Comparison of ENCODE assay signal across 15 cellular contexts in the genomic region with DNA sequence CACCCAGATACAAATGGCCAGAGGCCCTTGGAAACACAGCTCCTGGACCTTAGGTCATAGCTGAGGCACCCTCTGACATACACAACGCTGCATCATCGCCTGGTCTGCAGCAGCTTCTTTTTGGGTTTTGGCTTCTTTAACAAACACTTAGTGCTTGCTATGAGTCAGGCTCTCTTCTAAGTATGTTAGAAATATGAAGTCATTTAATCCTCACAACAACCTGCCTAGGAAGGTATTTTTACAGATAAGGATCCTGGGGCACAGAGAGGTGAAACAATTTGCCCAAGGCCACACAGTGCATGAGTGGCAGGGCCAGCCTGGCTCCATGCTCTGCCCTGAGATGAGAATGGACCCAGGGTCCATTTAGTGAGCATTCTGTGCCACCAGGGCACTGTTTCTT.
DNase-seq lines count a peak whose midpoint lies in the region; ATAC-seq and TF ChIP-seq lines count a peak whose summit lies in the region.
"Had no signal": no experiment of that assay in that cellular context is flagged by ENCODE, and none has a peak within 500 bp of the region (broad histone marks: within the 10 kb centered on the region; RNA-seq: fewer than 3 reads in every experiment).

No MANE protein-coding gene starts in this region.

- H3K27ac Mint-ChIP-seq in activated naive CD8-positive, alpha-beta T cell treated with anti-CD3 and anti-CD28 coated beads, Interleukin-2, amount 10 ng/mL, durations not matched to agents 7 days and 5 days, result no peak overlapping the region
- H3K27ac Mint-ChIP-seq in activated naive CD8-positive, alpha-beta T cell treated with anti-CD3 and anti-CD28 coated beads for 36 hours, result no peak overlapping the region
- H3K27ac Mint-ChIP-seq in effector memory CD8-positive, alpha-beta T cell, result no peak overlapping the region

- TF ChIP-seq CTCF in foreskin keratinocyte (conservative IDR thresholded peaks at IDR 0.05), result no peak

- peaks cover 9% of the 10 kb centered on the region for H3K4me1 Mint-ChIP-seq in activated naive CD8-positive, alpha-beta T cell treated with anti-CD3 and anti-CD28 coated beads, Interleukin-2, amount 10 ng/mL, durations not matched to agents 7 days and 5 days
- H3K4me1 Mint-ChIP-seq in activated naive CD8-positive, alpha-beta T cell treated with anti-CD3 and anti-CD28 coated beads for 36 hours, result peaks cover 11% of the 10 kb centered on the region
- peaks cover 5 to 7% of the 10 kb centered on the region in 2 donors for H3K4me1 Mint-ChIP-seq in effector memory CD8-positive, alpha-beta T cell (ENCODE audit: low read depth in 2 of 2)

- H3K27me3 ChIP-seq in foreskin keratinocyte, result no peaks in the 10 kb centered on the region
- H3K27me3 ChIP-seq: esophagus muscularis mucosa, spleen had no signal

- H3K36me3 Mint-ChIP-seq in activated naive CD8-positive, alpha-beta T cell treated with anti-CD3 and anti-CD28 coated beads, Interleukin-2, amount 10 ng/mL, durations not matched to agents 7 days and 5 days, result no peaks in the 10 kb centered on the region
- H3K36me3 Mint-ChIP-seq in activated naive CD8-positive, alpha-beta T cell treated with anti-CD3 and anti-CD28 coated beads for 36 hours, result no peaks in the 10 kb centered on the region
- H3K36me3 Mint-ChIP-seq in effector memory CD8-positive, alpha-beta T cell (ENCODE audit: insufficient read depth), result peaks cover 30% of the 10 kb centered on the region

- H3K4me3 Mint-ChIP-seq in activated naive CD8-positive, alpha-beta T cell treated with anti-CD3 and anti-CD28 coated beads, Interleukin-2, amount 10 ng/mL, durations not matched to agents 7 days and 5 days, result no peak overlapping the region
- H3K4me3 Mint-ChIP-seq in activated naive CD8-positive, alpha-beta T cell treated with anti-CD3 and anti-CD28 coated beads for 36 hours, result no peak overlapping the region
- H3K4me3 Mint-ChIP-seq in effector memory CD8-positive, alpha-beta T cell, result no peak overlapping the region

- POLR2A ChIA-PET in activated naive CD8-positive, alpha-beta T cell treated with anti-CD3 and anti-CD28 coated beads, Interleukin-2, amount 10 ng/mL, durations not matched to agents 7 days and 5 days (lab: Charles Lee), result no interaction called here

- peak; percentile 27 for ATAC-seq in activated naive CD8-positive, alpha-beta T cell treated with anti-CD3 and anti-CD28 coated beads, Interleukin-2, amount 10 ng/mL, durations not matched to agents 7 days and 5 days (ENCODE audit: low read depth)
- peak; percentile 47 for ATAC-seq in foreskin keratinocyte
- ATAC-seq in GM18517 (IDR thresholded peaks at IDR 0.05; ENCODE audit: unreplicated experiment), result no peak
- no peak for ATAC-seq in GM18867 (IDR thresholded peaks at IDR 0.05; ENCODE audit: unreplicated experiment)
- ATAC-seq in effector memory CD8-positive, alpha-beta T cell (replicated peaks), result no peak

- DNase-seq in activated naive CD8-positive, alpha-beta T cell treated with anti-CD3 and anti-CD28 coated beads, Interleukin-2, amount 10 ng/mL, durations not matched to agents 7 days and 5 days, result no peak
- DNase-seq in activated naive CD8-positive, alpha-beta T cell treated with anti-CD3 and anti-CD28 coated beads for 36 hours, result no peak
- peak; percentile 16 for DNase-seq in astrocyte of the hippocampus (ENCODE audit: low read depth, low spot score)
- DNase-seq in foreskin keratinocyte, result peak in 1 of 2 donors; percentile 62
- DNase-seq in effector memory CD8-positive, alpha-beta T cell, result no peak
- DNase-seq: ACHN; activated CD8-positive, alpha-beta memory T cell treated with anti-CD3 and anti-CD28 coated beads for 24 hours; Calu3; cerebellar nuclear complex; NK-92 treated with Interleukin-12 subunit alpha and Interleukin-12 subunit beta, amount 100 ng/mL, for 24 hours; spleen had no signal

- H3K27me3 Mint-ChIP-seq in activated naive CD8-positive, alpha-beta T cell treated with anti-CD3 and anti-CD28 coated beads, Interleukin-2, amount 10 ng/mL, durations not matched to agents 7 days and 5 days, result no peaks in the 10 kb centered on the region
- no peaks in the 10 kb centered on the region for H3K27me3 Mint-ChIP-seq in activated naive CD8-positive, alpha-beta T cell treated with anti-CD3 and anti-CD28 coated beads for 36 hours
- no peaks in the 10 kb centered on the region for H3K27me3 Mint-ChIP-seq in effector memory CD8-positive, alpha-beta T cell

- H3K4me1 ChIP-seq in foreskin keratinocyte, result peaks cover 4% of the 10 kb centered on the region

- no peaks in the 10 kb centered on the region for H3K9me3 Mint-ChIP-seq in activated naive CD8-positive, alpha-beta T cell treated with anti-CD3 and anti-CD28 coated beads, Interleukin-2, amount 10 ng/mL, durations not matched to agents 7 days and 5 days
- no peaks in the 10 kb centered on the region for H3K9me3 Mint-ChIP-seq in activated naive CD8-positive, alpha-beta T cell treated with anti-CD3 and anti-CD28 coated beads for 36 hours
- H3K9me3 Mint-ChIP-seq in effector memory CD8-positive, alpha-beta T cell, result no peaks in the 10 kb centered on the region

- no peak overlapping the region for H3K27ac ChIP-seq in foreskin keratinocyte
- H3K27ac ChIP-seq in temporal lobe (ENCODE audit: low read depth, low read length), result peak overlapping the region; percentile 91
- H3K27ac ChIP-seq: spleen had no signal

Comparison
In these comparisons a context has a peak if more than half of its experiments do, and no peak if none do; other contexts are left out.
1. ATAC-seq: peak in activated naive CD8-positive, alpha-beta T cell treated with anti-CD3 and anti-CD28 coated beads, Interleukin-2, amount 10 ng/mL, durations not matched to agents 7 days and 5 days (single experiment) and foreskin keratinocyte (single experiment); none in GM18517 (single experiment), GM18867 (single experiment) and effector memory CD8-positive, alpha-beta T cell (single experiment).